20 cellular contexts compared by ENCODE assay signal in the genomic region with DNA sequence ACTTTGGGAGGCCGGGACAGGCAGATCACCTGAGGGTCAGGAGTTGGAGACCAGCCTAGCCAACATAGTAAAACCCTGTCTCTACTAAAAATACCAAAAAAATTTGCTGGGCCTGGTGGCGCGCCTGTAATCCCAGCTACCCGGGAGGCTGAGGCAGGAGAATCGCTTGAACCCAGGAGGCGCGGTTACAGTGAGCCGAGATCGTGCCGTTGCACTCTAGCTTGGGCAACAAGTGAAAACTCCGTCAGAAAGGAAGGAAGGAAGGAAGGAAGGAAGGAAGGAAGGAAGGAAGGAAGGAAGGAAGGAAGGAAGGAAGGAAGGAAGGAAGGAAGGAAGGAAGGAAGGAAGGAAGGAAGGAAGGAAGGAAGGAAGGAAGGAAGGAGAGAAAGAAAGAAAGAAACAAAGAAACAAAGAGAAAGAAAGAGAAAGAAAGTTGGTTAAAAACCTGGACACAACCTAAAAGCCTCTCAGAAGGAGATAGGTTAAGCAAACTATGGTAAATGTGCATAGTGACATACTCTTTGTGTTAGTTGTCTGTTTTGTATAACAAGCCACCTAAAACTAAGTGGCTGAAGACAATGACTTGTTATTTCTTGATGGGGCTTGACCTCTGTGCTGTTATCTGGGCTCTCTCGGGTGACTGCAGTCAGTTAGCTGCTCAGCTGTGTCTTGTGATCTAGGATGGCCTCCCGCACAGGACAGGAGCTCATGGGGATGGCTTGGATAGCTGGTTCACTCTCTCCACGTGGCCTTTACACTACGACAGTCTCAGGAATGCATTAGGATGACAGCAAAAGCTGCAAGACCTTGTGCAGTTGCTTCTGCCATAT.
"Had no signal": no experiment of that assay in that cellular context is flagged by ENCODE, and none has a peak within 500 bp of the region (broad histone marks: within the 10 kb centered on the region; RNA-seq: fewer than 3 reads in every experiment).

No MANE protein-coding gene starts in this region.

- H3K27me3 ChIP-seq: right atrium auricular region, testis, tibial nerve, upper lobe of right lung, vagina had no signal

- DNase-seq: effector CD4-positive, alpha-beta T cell; endodermal cell; foreskin melanocyte; head of caudate nucleus; hippocampal formation; left colon; left ventricle myocardium superior; naive thymus-derived CD4-positive, alpha-beta T cell; posterior cingulate gyrus; small intestine; stimulated activated CD4-positive, alpha-beta T cell treated with anti-CD3 and anti-CD28 coated beads, Interleukin-4, amount 100 ng/mL, for 4 hours; stimulated activated naive B cell treated with anti-CD40 and anti-IgM and Interleukin-4, amounts not matched to agents 10 μg/mL and 1 μg/mL and 100 μg/mL, for 72 hours; stimulated activated naive CD8-positive, alpha-beta T cell treated with anti-CD3 and anti-CD28 coated beads, Interleukin-15, amount 100 ng/mL, for 72 hours; testis; upper lobe of right lung had no signal

- H3K4me3 ChIP-seq: coronary artery, lung, right atrium auricular region, testis, tibial nerve, upper lobe of right lung, vagina had no signal

- ATAC-seq: left colon; left ventricle myocardium superior; naive thymus-derived CD4-positive, alpha-beta T cell; stimulated activated naive B cell treated with anti-CD40 and anti-IgM and Interleukin-4, amounts not matched to agents 10 μg/mL and 1 μg/mL and 100 μg/mL, for 72 hours; stimulated activated naive CD8-positive, alpha-beta T cell treated with anti-CD3 and anti-CD28 coated beads, Interleukin-15, amount 100 ng/mL, for 72 hours; upper lobe of right lung had no signal

- H3K9me3 ChIP-seq: testis, upper lobe of right lung, vagina had no signal

- H3K4me1 ChIP-seq: right atrium auricular region, testis, tibial nerve, upper lobe of right lung, vagina had no signal

- H3K4me3 Mint-ChIP-seq: endodermal cell; naive thymus-derived CD4-positive, alpha-beta T cell; stimulated activated naive B cell treated with anti-CD40 and anti-IgM and Interleukin-4, amounts not matched to agents 10 μg/mL and 1 μg/mL and 100 μg/mL, for 72 hours; stimulated activated naive CD8-positive, alpha-beta T cell treated with anti-CD3 and anti-CD28 coated beads, Interleukin-15, amount 100 ng/mL, for 72 hours had no signal

- H3K4me1 Mint-ChIP-seq: naive thymus-derived CD4-positive, alpha-beta T cell; stimulated activated naive B cell treated with anti-CD40 and anti-IgM and Interleukin-4, amounts not matched to agents 10 μg/mL and 1 μg/mL and 100 μg/mL, for 72 hours; stimulated activated naive CD8-positive, alpha-beta T cell treated with anti-CD3 and anti-CD28 coated beads, Interleukin-15, amount 100 ng/mL, for 72 hours had no signal

- H3K27ac ChIP-seq: coronary artery, right atrium auricular region, testis, tibial nerve, upper lobe of right lung, vagina had no signal

- FAIRE-seq: small intestine had no signal

- H3K27ac Mint-ChIP-seq: endodermal cell; naive thymus-derived CD4-positive, alpha-beta T cell; stimulated activated naive B cell treated with anti-CD40 and anti-IgM and Interleukin-4, amounts not matched to agents 10 μg/mL and 1 μg/mL and 100 μg/mL, for 72 hours; stimulated activated naive CD8-positive, alpha-beta T cell treated with anti-CD3 and anti-CD28 coated beads, Interleukin-15, amount 100 ng/mL, for 72 hours had no signal

- H3K36me3 ChIP-seq: right atrium auricular region, tibial nerve, upper lobe of right lung, vagina had no signal
